Comparison of ENCODE assay signal across 22 cellular contexts in the genomic region with DNA sequence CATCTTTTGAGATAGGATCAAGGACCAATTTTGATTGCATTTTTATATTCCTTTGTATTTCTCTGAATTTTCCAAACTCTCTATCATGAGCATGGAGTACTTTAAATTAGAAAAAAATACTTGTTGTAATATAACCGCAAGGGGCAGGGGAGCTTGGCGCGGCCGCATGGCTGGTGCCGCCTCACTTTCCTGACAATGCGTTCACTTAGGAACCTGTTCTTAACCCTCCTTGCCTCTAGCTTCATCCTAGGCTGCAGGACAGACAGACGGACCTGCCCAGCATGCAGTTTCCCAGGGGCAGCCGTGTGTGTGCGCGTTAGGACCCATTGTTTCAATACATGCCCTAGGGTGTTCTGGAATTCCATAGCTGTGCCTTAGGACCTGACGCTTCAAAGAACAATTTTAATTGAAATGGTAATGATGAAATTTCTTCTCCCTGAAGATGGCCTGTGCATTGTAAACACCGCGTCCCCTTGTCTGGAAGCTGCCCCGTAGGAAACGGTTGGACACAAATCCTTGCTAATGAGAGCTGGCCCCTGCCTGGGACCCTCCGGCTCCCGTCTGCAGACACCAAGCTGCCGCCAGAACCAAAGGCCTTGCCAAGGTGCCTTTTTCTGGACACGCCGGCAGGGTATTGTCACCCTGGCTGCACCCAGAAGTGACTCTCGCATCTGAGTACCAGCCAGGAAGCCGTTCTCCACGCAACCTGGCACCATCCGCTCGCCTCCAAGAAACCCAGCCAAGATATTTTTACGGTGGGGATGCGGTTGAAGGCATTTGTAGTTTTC.
DNase-seq lines count a peak whose midpoint lies in the region; ATAC-seq and TF ChIP-seq lines count a peak whose summit lies in the region.
"Had no signal": no experiment of that assay in that cellular context is flagged by ENCODE, and none has a peak within 500 bp of the region (broad histone marks: within the 10 kb centered on the region; RNA-seq: fewer than 3 reads in every experiment).

No MANE protein-coding gene starts in this region.

- peaks cover 0 to 20% (median 14%) of the 10 kb centered on the region in 8 donors for H3K9me3 ChIP-seq in spleen
- H3K9me3 ChIP-seq: SJCRH30 had no signal

- CTCF ChIA-PET in activated CD8-positive, alpha-beta memory T cell treated with anti-CD3 and anti-CD28 coated beads, Interleukin-2, amount 10 ng/mL, durations not matched to agents 7 days and 5 days (lab: Charles Lee), result no interaction called here

- no peaks in the 10 kb centered on the region for H3K36me3 ChIP-seq in spleen
- H3K36me3 ChIP-seq: SJCRH30 had no signal

- H3K4me3 ChIP-seq in spleen, result no peak overlapping the region
- H3K4me3 ChIP-seq: SJCRH30 had no signal

- peak; percentile 26 for DNase-seq in activated CD8-positive, alpha-beta memory T cell treated with anti-CD3 and anti-CD28 coated beads, Interleukin-2, amount 10 ng/mL, durations not matched to agents 7 days and 5 days
- DNase-seq in activated CD8-positive, alpha-beta memory T cell treated with anti-CD3 and anti-CD28 coated beads, Interleukin-2, amount 50 U/mL, for 4 hours, result no peak
- DNase-seq in DMS79 treated with DMSO at 0.1 percent for 48 hours (lab: John Stamatoyannopoulos, UW), result peak; percentile 57
- peak; percentile 21 for DNase-seq in left kidney (ENCODE audit: low read depth, low spot score)
- DNase-seq in spleen, result peak; percentile 56
- no peak for DNase-seq in activated CD4-positive, alpha-beta T cell treated with anti-CD3 and anti-CD28 coated beads for 48 hours
- DNase-seq in foreskin keratinocyte, result no peak
- no peak for DNase-seq in SKM-1 treated with dmso at 0.1 percent for 144 hours (lab: John Stamatoyannopoulos, UW; ENCODE audit: unreplicated experiment)
- DNase-seq: 8988T; ACHN; CD4-positive, alpha-beta T cell; GOT3; KBM-7; MV-4-11; NCI-H1105; NCI-H1436 treated with DMSO at 0.1 percent for 48 hours; NCI-H187 treated with DMSO at 0.1 percent for 48 hours; NCI-H446; NCI-H524 treated with DMSO at 0.1 percent for 48 hours; NCI-H774; SJCRH30 had no signal

- no peak for TF ChIP-seq POLR2A in spleen (IDR thresholded peaks at IDR 0.05)

- H3K9me3 Mint-ChIP-seq in activated CD8-positive, alpha-beta memory T cell treated with anti-CD3 and anti-CD28 coated beads, Interleukin-2, amount 10 ng/mL, durations not matched to agents 7 days and 5 days (ENCODE audit: low read depth), result no peaks in the 10 kb centered on the region

- no peaks in the 10 kb centered on the region for H3K4me1 ChIP-seq in spleen
- H3K4me1 ChIP-seq in foreskin keratinocyte, result no peaks in the 10 kb centered on the region
- H3K4me1 ChIP-seq: SJCRH30 had no signal

- no peak overlapping the region for H3K27ac Mint-ChIP-seq in activated CD8-positive, alpha-beta memory T cell treated with anti-CD3 and anti-CD28 coated beads, Interleukin-2, amount 10 ng/mL, durations not matched to agents 7 days and 5 days
- H3K27ac Mint-ChIP-seq: CD4-positive, alpha-beta T cell had no signal

- H3K4me3 Mint-ChIP-seq in activated CD8-positive, alpha-beta memory T cell treated with anti-CD3 and anti-CD28 coated beads, Interleukin-2, amount 10 ng/mL, durations not matched to agents 7 days and 5 days, result no peak overlapping the region
- H3K4me3 Mint-ChIP-seq: CD4-positive, alpha-beta T cell had no signal

- ATAC-seq in activated CD8-positive, alpha-beta memory T cell treated with anti-CD3 and anti-CD28 coated beads, Interleukin-2, amount 10 ng/mL, durations not matched to agents 7 days and 5 days, result no peak
- ATAC-seq in foreskin keratinocyte, result no peak
- ATAC-seq: HCT116 had no signal

- no peaks in the 10 kb centered on the region for H3K4me1 Mint-ChIP-seq in activated CD8-positive, alpha-beta memory T cell treated with anti-CD3 and anti-CD28 coated beads, Interleukin-2, amount 10 ng/mL, durations not matched to agents 7 days and 5 days

- WGBS in spleen, 5 donors, result 88 to 93% (median 90%) methylated on average over 26 to 27 of the region's 27 CpGs

- intact Hi-C loops in spleen (cut with DNase I; ENCODE audit: low total_unique reads), result no loop called here

- H3K36me3 Mint-ChIP-seq in activated CD8-positive, alpha-beta memory T cell treated with anti-CD3 and anti-CD28 coated beads, Interleukin-2, amount 10 ng/mL, durations not matched to agents 7 days and 5 days, result no peaks in the 10 kb centered on the region

- H3K27me3 Mint-ChIP-seq in activated CD8-positive, alpha-beta memory T cell treated with anti-CD3 and anti-CD28 coated beads, Interleukin-2, amount 10 ng/mL, durations not matched to agents 7 days and 5 days, result peaks cover 11% of the 10 kb centered on the region

- H3K27me3 ChIP-seq in spleen (replicated peaks in 1 of 7) (peaks cover 0 to 54% (median 5%) of the 10 kb centered on the region in 7 donors), foreskin keratinocyte (no peaks in the 10 kb centered on the region)

- H3K27ac ChIP-seq in spleen (no peak overlapping the region), foreskin keratinocyte (no peak overlapping the region)
- H3K27ac ChIP-seq: SJCRH30 had no signal

- TF ChIP-seq CTCF in spleen (IDR thresholded peaks at IDR 0.05 in 8 of 11, conservative IDR thresholded peaks at IDR 0.05 in 3 of 11), result no peak
- TF ChIP-seq CTCF in foreskin keratinocyte (conservative IDR thresholded peaks at IDR 0.05), result no peak

Comparison
In these comparisons a context has a peak if more than half of its experiments do, and no peak if none do; other contexts are left out.
1. DNase-seq: peak in activated CD8-positive, alpha-beta memory T cell treated with anti-CD3 and anti-CD28 coated beads, Interleukin-2, amount 10 ng/mL, durations not matched to agents 7 days and 5 days (single experiment), DMS79 treated with DMSO at 0.1 percent for 48 hours (single experiment), left kidney (single experiment) and spleen (single experiment); none in activated CD8-positive, alpha-beta memory T cell treated with anti-CD3 and anti-CD28 coated beads, Interleukin-2, amount 50 U/mL, for 4 hours (single experiment), activated CD4-positive, alpha-beta T cell treated with anti-CD3 and anti-CD28 coated beads for 48 hours (single experiment), foreskin keratinocyte (0 of 2) and SKM-1 treated with dmso at 0.1 percent for 144 hours (single experiment).